In the genomic region with DNA sequence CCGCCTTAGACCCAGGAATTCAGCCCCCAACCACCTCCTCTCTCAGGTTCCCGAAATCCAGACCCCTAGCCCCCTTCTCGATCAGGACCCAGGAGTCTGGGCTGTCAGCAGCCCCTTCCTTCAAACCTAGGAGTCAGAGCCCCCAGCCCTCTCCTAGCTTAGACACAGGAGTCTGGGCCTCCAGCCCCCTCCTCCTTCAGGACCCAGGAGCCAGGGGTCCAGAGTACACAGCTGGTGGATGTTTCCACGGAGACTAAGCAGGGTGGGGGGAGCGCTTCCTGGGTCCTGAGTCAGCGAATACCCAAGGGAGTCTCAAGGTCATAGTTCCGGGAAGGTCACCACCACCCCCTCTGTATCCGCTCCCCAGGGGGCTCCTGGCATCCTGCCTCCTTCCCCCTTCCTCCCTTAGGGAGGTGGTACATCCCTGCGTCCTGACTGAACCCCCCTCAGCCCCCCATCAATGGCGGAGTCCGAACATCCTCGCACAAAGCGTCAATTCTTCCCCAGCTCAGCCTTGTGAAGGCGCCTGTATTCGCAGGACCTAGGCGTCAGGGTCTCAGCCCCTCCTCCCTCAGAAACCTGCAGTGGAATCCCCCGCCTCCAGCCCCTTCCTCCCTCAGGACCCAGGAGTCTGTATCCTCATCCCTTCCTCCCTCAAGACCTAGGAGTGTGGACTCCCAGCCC, we compare ENCODE assay signal across 1 cellular context.
A peak's percentile ranks its signal among the peaks of the same experiment; 100 is the strongest.
TF ChIP-seq lines count a peak whose summit lies in the region.

No MANE protein-coding gene starts in this region.

TF ChIP-seq in K562, 482 proteins besides CTCF, POLR2A, EP300 and RAD21:
- TF ChIP-seq, protein P1, sequence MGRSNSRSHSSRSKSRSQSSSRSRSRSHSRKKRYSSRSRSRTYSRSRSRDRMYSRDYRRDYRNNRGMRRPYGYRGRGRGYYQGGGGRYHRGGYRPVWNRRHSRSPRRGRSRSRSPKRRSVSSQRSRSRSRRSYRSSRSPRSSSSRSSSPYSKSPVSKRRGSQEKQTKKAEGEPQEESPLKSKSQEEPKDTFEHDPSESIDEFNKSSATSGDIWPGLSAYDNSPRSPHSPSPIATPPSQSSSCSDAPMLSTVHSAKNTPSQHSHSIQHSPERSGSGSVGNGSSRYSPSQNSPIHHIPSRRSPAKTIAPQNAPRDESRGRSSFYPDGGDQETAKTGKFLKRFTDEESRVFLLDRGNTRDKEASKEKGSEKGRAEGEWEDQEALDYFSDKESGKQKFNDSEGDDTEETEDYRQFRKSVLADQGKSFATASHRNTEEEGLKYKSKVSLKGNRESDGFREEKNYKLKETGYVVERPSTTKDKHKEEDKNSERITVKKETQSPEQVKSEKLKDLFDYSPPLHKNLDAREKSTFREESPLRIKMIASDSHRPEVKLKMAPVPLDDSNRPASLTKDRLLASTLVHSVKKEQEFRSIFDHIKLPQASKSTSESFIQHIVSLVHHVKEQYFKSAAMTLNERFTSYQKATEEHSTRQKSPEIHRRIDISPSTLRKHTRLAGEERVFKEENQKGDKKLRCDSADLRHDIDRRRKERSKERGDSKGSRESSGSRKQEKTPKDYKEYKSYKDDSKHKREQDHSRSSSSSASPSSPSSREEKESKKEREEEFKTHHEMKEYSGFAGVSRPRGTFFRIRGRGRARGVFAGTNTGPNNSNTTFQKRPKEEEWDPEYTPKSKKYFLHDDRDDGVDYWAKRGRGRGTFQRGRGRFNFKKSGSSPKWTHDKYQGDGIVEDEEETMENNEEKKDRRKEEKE (IDR thresholded peaks at IDR 0.05; ENCODE audit: borderline replicate concordance in 1 of 2, control insufficient read depth in 1 of 2, low read depth in 2 of 2, low read length in 1 of 2) = peak in 1 of 2 experiments; percentile 78; a peak in 1 of 4 replicates
- no peak for TF ChIP-seq KDM2B (CRISPR knock-in tag; IDR thresholded peaks at IDR 0.05)
- TF ChIP-seq, protein P2, sequence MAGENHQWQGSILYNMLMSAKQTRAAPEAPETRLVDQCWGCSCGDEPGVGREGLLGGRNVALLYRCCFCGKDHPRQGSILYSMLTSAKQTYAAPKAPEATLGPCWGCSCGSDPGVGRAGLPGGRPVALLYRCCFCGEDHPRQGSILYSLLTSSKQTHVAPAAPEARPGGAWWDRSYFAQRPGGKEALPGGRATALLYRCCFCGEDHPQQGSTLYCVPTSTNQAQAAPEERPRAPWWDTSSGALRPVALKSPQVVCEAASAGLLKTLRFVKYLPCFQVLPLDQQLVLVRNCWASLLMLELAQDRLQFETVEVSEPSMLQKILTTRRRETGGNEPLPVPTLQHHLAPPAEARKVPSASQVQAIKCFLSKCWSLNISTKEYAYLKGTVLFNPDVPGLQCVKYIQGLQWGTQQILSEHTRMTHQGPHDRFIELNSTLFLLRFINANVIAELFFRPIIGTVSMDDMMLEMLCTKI (IDR thresholded peaks at IDR 0.05; ENCODE audit: partially characterized antibody) = no peak
- TF ChIP-seq ATF7 (IDR thresholded peaks at IDR 0.05) = peak; percentile 96
- peak; percentile 88 for TF ChIP-seq C11orf30 (IDR thresholded peaks at IDR 0.05; ENCODE audit: low read depth)
- peak; percentile 57; the same call in 1 of the 2 replicates for TF ChIP-seq TOE1 (IDR thresholded peaks at IDR 0.05; ENCODE audit: borderline replicate concordance)
- TF ChIP-seq TOE1 (CRISPR knock-in tag; IDR thresholded peaks at IDR 0.05; ENCODE audit: borderline replicate concordance, low read depth) = no peak
- peak; percentile 87 for TF ChIP-seq ESRRA (IDR thresholded peaks at IDR 0.05; ENCODE audit: borderline replicate concordance, low read depth)
- 0 out of 2 replicates have a peak, but pooled peaks have one; percentile 32 for TF ChIP-seq NFE2 (IDR thresholded peaks at IDR 0.05; ENCODE audit: low read depth)
- TF ChIP-seq FOXK2 (conservative IDR thresholded peaks at IDR 0.05 in 1 of 2, IDR thresholded peaks at IDR 0.05 in 1 of 2; ENCODE audit: low read depth in 2 of 2) = peak in 1 of 2 experiments; percentile 96; a peak in 2 of 4 replicates
- TF ChIP-seq, protein P3, sequence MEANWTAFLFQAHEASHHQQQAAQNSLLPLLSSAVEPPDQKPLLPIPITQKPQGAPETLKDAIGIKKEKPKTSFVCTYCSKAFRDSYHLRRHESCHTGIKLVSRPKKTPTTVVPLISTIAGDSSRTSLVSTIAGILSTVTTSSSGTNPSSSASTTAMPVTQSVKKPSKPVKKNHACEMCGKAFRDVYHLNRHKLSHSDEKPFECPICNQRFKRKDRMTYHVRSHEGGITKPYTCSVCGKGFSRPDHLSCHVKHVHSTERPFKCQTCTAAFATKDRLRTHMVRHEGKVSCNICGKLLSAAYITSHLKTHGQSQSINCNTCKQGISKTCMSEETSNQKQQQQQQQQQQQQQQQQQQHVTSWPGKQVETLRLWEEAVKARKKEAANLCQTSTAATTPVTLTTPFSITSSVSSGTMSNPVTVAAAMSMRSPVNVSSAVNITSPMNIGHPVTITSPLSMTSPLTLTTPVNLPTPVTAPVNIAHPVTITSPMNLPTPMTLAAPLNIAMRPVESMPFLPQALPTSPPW (CRISPR knock-in tag; IDR thresholded peaks at IDR 0.05) = peak; percentile 10; the same call in 1 of the 2 replicates
- peak in 1 of 2 experiments; percentile 96; a peak in 2 of 4 replicates for TF ChIP-seq NONO (IDR thresholded peaks at IDR 0.05; ENCODE audit: low read depth in 2 of 2, low read length in 1 of 2)
- TF ChIP-seq NFE2L1 (tag; IDR thresholded peaks at IDR 0.05; ENCODE audit: borderline replicate concordance, low read depth) = no peak
- TF ChIP-seq MAFG (tag; conservative IDR thresholded peaks at IDR 0.05) = peak; percentile 72
- TF ChIP-seq, protein P4, sequence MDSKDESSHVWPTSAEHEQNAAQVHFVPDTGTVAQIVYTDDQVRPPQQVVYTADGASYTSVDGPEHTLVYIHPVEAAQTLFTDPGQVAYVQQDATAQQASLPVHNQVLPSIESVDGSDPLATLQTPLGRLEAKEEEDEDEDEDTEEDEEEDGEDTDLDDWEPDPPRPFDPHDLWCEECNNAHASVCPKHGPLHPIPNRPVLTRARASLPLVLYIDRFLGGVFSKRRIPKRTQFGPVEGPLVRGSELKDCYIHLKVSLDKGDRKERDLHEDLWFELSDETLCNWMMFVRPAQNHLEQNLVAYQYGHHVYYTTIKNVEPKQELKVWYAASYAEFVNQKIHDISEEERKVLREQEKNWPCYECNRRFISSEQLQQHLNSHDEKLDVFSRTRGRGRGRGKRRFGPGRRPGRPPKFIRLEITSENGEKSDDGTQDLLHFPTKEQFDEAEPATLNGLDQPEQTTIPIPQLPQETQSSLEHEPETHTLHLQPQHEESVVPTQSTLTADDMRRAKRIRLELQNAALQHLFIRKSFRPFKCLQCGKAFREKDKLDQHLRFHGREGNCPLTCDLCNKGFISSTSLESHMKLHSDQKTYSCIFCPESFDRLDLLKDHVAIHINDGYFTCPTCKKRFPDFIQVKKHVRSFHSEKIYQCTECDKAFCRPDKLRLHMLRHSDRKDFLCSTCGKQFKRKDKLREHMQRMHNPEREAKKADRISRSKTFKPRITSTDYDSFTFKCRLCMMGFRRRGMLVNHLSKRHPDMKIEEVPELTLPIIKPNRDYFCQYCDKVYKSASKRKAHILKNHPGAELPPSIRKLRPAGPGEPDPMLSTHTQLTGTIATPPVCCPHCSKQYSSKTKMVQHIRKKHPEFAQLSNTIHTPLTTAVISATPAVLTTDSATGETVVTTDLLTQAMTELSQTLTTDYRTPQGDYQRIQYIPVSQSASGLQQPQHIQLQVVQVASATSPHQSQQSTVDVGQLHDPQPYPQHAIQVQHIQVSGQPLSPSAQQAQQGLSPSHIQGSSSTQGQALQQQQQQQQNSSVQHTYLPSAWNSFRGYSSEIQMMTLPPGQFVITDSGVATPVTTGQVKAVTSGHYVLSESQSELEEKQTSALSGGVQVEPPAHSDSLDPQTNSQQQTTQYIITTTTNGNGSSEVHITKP (IDR thresholded peaks at IDR 0.05; ENCODE audit: partially characterized antibody) = peak; percentile 99
- TF ChIP-seq, protein P5, sequence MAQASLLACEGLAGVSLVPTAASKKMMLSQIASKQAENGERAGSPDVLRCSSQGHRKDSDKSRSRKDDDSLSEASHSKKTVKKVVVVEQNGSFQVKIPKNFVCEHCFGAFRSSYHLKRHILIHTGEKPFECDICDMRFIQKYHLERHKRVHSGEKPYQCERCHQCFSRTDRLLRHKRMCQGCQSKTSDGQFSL (CRISPR knock-in tag; IDR thresholded peaks at IDR 0.05) = no peak
- TF ChIP-seq, protein P5 (tag; IDR thresholded peaks at IDR 0.05) = peak in 1 of 2 experiments; percentile 54; a peak in 1 of 4 replicates
- peak; percentile 66 for TF ChIP-seq MAFF (IDR thresholded peaks at IDR 0.05; ENCODE audit: low read length)
- TF ChIP-seq, protein P6, sequence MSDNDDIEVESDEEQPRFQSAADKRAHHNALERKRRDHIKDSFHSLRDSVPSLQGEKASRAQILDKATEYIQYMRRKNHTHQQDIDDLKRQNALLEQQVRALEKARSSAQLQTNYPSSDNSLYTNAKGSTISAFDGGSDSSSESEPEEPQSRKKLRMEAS (CRISPR knock-in tag; IDR thresholded peaks at IDR 0.05) = no peak
- TF ChIP-seq, protein P7, sequence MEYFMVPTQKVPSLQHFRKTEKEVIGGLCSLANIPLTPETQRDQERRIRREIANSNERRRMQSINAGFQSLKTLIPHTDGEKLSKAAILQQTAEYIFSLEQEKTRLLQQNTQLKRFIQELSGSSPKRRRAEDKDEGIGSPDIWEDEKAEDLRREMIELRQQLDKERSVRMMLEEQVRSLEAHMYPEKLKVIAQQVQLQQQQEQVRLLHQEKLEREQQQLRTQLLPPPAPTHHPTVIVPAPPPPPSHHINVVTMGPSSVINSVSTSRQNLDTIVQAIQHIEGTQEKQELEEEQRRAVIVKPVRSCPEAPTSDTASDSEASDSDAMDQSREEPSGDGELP (CRISPR knock-in tag; IDR thresholded peaks at IDR 0.05; ENCODE audit: borderline replicate concordance) = peak; percentile 68; the same call in 1 of the 2 replicates
- peak; percentile 27 for TF ChIP-seq DACH1 (IDR thresholded peaks at IDR 0.05; ENCODE audit: partially characterized antibody)
- TF ChIP-seq TCF7L2 (IDR thresholded peaks at IDR 0.05; ENCODE audit: low read depth, low read length) = peak; percentile 65; the same call in 1 of the 2 replicates
- no peak for TF ChIP-seq KAT7 (CRISPR knock-in tag; IDR thresholded peaks at IDR 0.05; ENCODE audit: borderline replicate concordance)
- TF ChIP-seq MAFK (IDR thresholded peaks at IDR 0.05; ENCODE audit: low read length) = peak; percentile 52
- TF ChIP-seq ZBTB7A (IDR thresholded peaks at IDR 0.05; ENCODE audit: borderline replicate concordance, control insufficient read depth, low read depth, low read length) = peak; percentile 58; the same call in 1 of the 2 replicates
- TF ChIP-seq DMBX1 (CRISPR knock-in tag; IDR thresholded peaks at IDR 0.05; ENCODE audit: borderline replicate concordance) = no peak
- peak; percentile 94 for TF ChIP-seq ZNF316 (IDR thresholded peaks at IDR 0.05)
